In the genomic region with DNA sequence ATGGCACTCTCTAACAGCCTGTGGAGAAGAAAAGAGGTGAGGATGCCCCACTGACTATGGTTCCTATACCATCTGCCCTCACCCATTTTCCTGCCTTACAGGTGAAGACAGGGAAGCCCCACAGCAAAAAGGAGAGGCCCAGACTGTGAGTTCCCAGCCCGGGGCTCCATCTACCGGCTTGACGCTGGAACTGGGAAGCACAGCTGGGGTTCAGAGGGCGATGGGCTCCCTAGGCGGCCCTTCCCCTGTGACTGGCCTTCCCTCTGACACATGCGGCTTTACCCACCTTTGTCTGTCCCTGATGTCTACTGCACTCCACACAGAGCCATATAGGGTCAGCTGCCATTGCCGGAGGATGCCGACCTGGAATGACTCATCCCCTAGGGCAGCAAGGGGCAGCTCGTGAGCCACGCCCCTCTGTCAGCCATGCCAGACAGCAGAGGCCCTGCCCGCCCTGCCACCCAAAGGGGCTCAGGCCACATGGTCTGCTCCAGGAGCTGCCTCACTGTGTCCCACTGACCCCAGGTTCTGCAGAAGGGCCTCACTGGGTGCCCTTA, we compare ENCODE assay signal across 7 cellular contexts. TPM values are rescaled to one million over a fixed set of nuclear protein-coding genes. Genes with fewer than 3 reads are reported as not detected.
A peak's percentile ranks its signal among the peaks of the same experiment; 100 is the strongest.
DNase-seq lines count a peak whose midpoint lies in the region; ATAC-seq, FAIRE-seq and TF ChIP-seq lines count a peak whose summit lies in the region.
"Not testable (repeated sequence)": the region's sequence is repeated elsewhere in the genome, so short reads cannot be mapped to it uniquely, and the experiment has no call there.

No MANE protein-coding gene starts in this region.

- H3K4me3 Mint-ChIP-seq in endodermal cell: not testable (repeated sequence)

- not testable (repeated sequence) for H3K4me3 ChIP-seq in RWPE2 (ENCODE audit: severe bottlenecking); endodermal cell (ENCODE audit: low read length); right lobe of liver; pancreas

- FAIRE-seq in pancreas (lab: Jason Lieb, UNC): not testable (repeated sequence)

- not testable (repeated sequence) for H3K27ac ChIP-seq in RWPE2 (ENCODE audit: poor library complexity, severe bottlenecking); endodermal cell (ENCODE audit: low read depth, low read length); right lobe of liver; pancreas

- peaks cover 14% of the 10 kb centered on the region for H3K4me1 Mint-ChIP-seq in endodermal cell

- H3K9ac ChIP-seq in endodermal cell (ENCODE audit: extremely low read depth, low read length, poor library complexity, severe bottlenecking): not testable (repeated sequence)

- H3K9me3 Mint-ChIP-seq in endodermal cell: not testable (repeated sequence)

- not testable (repeated sequence) for H3K4me1 ChIP-seq in RWPE2 (ENCODE audit: insufficient read depth, poor library complexity, severe bottlenecking); endodermal cell (ENCODE audit: control insufficient read depth, insufficient read depth, low read length); right lobe of liver; pancreas

- DNase-seq in Daoy (ENCODE audit: low read depth) (peak; percentile 24), HT-29 (ENCODE audit: low spot score) (peak; percentile 71), endodermal cell (peak; percentile 78), pancreas (peak in 1 of 6 donors; percentile 31)
- not testable (repeated sequence) for DNase-seq in RWPE2 (ENCODE audit: low spot score); left cardiac atrium; right lobe of liver

- 96% methylated on average over 5 of the region's 11 CpGs; no CpG with 5 or more reads in 1 of the 2 experiments for WGBS in endodermal cell (ENCODE audit: insufficient coverage in 1 of 2, insufficient read length in 1 of 2), 2 experiments
- WGBS in right lobe of liver (ENCODE audit: insufficient coverage, low coverage, low lambda C conversion rate, missing lambda C conversion rate): no CpG with 5 or more reads among the region's 11 CpGs
- 65 to 77% methylated on average over 5 to 6 of the region's 11 CpGs for WGBS in pancreas, 2 donors

- H3K9me3 ChIP-seq in RWPE2 (ENCODE audit: severe bottlenecking); endodermal cell (ENCODE audit: control insufficient read depth, low read length); right lobe of liver; pancreas: not testable (repeated sequence)

- TF ChIP-seq CTCF in RWPE2 (IDR thresholded peaks at IDR 0.05; ENCODE audit: poor library complexity, severe bottlenecking); right lobe of liver (IDR thresholded peaks at IDR 0.05); pancreas (IDR thresholded peaks at IDR 0.05): not testable (repeated sequence)
- peak; percentile 34 for TF ChIP-seq CTCF in endodermal cell (conservative IDR thresholded peaks at IDR 0.05)

- ATAC-seq in RWPE2 (ENCODE audit: low read depth) (peak; percentile 62), left cardiac atrium (peak; percentile 23 to 52), right lobe of liver (peak; percentile 7 to 19 (median 16)), pancreas (peak in 3 of 4 donors; percentile 21 to 63 (median 45))

- intact Hi-C loops in left cardiac atrium (cut with DNase I) (loop anchor here in 1 of 2 donors (5.0 kb wide), 1 partner anchor 75 kb away; no protein-coding TSS in a partner anchor), right lobe of liver (cut with DNase I) (loop anchor here in 1 of 2 donors (5.0 kb wide), 1 partner anchor 75 kb away; no protein-coding TSS in a partner anchor), pancreas (cut with DNase I) (loop anchor here in 2 of 3 donors (5.0 kb wide), 1 partner anchor 75 kb away; no protein-coding TSS in a partner anchor)

- H3K27ac Mint-ChIP-seq in endodermal cell: not testable (repeated sequence)

- not testable (repeated sequence) for H3K36me3 ChIP-seq in RWPE2 (ENCODE audit: low read depth); right lobe of liver; pancreas
- H3K36me3 ChIP-seq in endodermal cell (ENCODE audit: control insufficient read depth, insufficient read depth, low read length): peaks cover 37% of the 10 kb centered on the region

- H3K27me3 Mint-ChIP-seq in endodermal cell (ENCODE audit: insufficient read depth): not testable (repeated sequence)

- not testable (repeated sequence) for TF ChIP-seq POLR2A in right lobe of liver (IDR thresholded peaks at IDR 0.05)

- not testable (repeated sequence) for H3K27me3 ChIP-seq in RWPE2 (ENCODE audit: insufficient read depth, poor library complexity, severe bottlenecking); endodermal cell (ENCODE audit: control insufficient read depth, insufficient read depth, low read length, poor library complexity, severe bottlenecking); right lobe of liver; pancreas

- peaks cover 45% of the 10 kb centered on the region for H3K36me3 Mint-ChIP-seq in endodermal cell (ENCODE audit: low read depth)

RNA-seq across cellular contexts. Expression of a gene that starts 7.7 kb away (rescaled TPM):
- total RNA-seq in Daoy (2014; rRNA removed; shearing (Covaris generic)): 214 and 246 TPM in 2 replicates
- total RNA-seq in HT-29 (2014; rRNA removed; shearing (Covaris generic)): 11.3 and 14.7 TPM in 2 replicates
- total RNA-seq in endodermal cell (100 to 1,000 TPM; 228 to 412 TPM), left cardiac atrium (1,000 to 10,000 TPM in 1 of 2 donors, 100 to 1,000 TPM in 1; 829 to 1,367 TPM), right lobe of liver (100 to 1,000 TPM in 4 of 6 experiments, 10 to 100 TPM in 2; 41.2 to 158 (median 112) TPM), pancreas (100 to 1,000 TPM in 1 of 6 donors, 10 to 100 TPM in 5; 24.1 to 100 (median 59.6) TPM)
- 375 TPM for polyA plus RNA-seq in endodermal cell (2013, experiment 1 of 2)
- polyA plus RNA-seq in endodermal cell (2013, experiment 2 of 2): 542 TPM
- polyA plus RNA-seq in pancreas: 100 to 1,000 TPM; 363 to 430 TPM

RNA-seq across cellular contexts. Expression of a gene that starts 25.0 kb away (rescaled TPM):
- total RNA-seq in Daoy (2014; rRNA removed; shearing (Covaris generic)): 33.7 and 38.0 TPM in 2 replicates
- 81.7 and 85.4 TPM in 2 replicates for total RNA-seq in HT-29 (2014; rRNA removed; shearing (Covaris generic))
- total RNA-seq in endodermal cell: 10 to 100 TPM; 56.5 to 58.6 TPM
- 27.4 TPM for polyA plus RNA-seq in endodermal cell (2013, experiment 1 of 2)
- 21.1 TPM for polyA plus RNA-seq in endodermal cell (2013, experiment 2 of 2)
- 10 to 100 TPM; 29.2 to 42.5 TPM for total RNA-seq in left cardiac atrium
- 10 to 100 TPM; 19.3 to 28.5 (median 25.8) TPM for total RNA-seq in right lobe of liver
- total RNA-seq in pancreas: 10 to 100 TPM; 20.3 to 36.5 (median 27.3) TPM
- 10 to 100 TPM; 27.2 to 44.2 TPM for polyA plus RNA-seq in pancreas

RNA-seq across cellular contexts. Expression of a gene that starts 25.6 kb away (rescaled TPM):
- total RNA-seq in Daoy (2014; rRNA removed; shearing (Covaris generic)): 6.9 and 7.6 TPM in 2 replicates
- total RNA-seq in HT-29 (2014; rRNA removed; shearing (Covaris generic)): 10.8 and 11.5 TPM in 2 replicates
- total RNA-seq in endodermal cell (10 to 100 TPM; 46.4 to 51.1 TPM), left cardiac atrium (10 to 100 TPM; 20.3 to 21.0 TPM), right lobe of liver (1 to 10 TPM; 5.6 to 9.4 (median 7.3) TPM), pancreas (10 to 100 TPM; 14.0 to 23.8 (median 20.8) TPM)
- 35.7 TPM for polyA plus RNA-seq in endodermal cell (2013, experiment 1 of 2)
- 37.2 TPM for polyA plus RNA-seq in endodermal cell (2013, experiment 2 of 2)
- 10 to 100 TPM; 15.7 to 17.8 TPM for polyA plus RNA-seq in pancreas

RNA-seq across cellular contexts. Expression of a gene that starts 28.3 kb away (rescaled TPM):
- 3.3 and 5.1 TPM in 2 replicates for total RNA-seq in Daoy (2014; rRNA removed; shearing (Covaris generic))
- 29.5 and 44.1 TPM in 2 replicates for total RNA-seq in HT-29 (2014; rRNA removed; shearing (Covaris generic))
- total RNA-seq in endodermal cell: 10 to 100 TPM; 39.3 to 43.0 TPM
- polyA plus RNA-seq in endodermal cell (2013, experiment 1 of 2): 23.7 TPM
- polyA plus RNA-seq in endodermal cell (2013, experiment 2 of 2): 21.9 TPM
- 10 to 100 TPM; 40.8 to 48.5 TPM for total RNA-seq in left cardiac atrium
- total RNA-seq in right lobe of liver: 10 to 100 TPM; 24.6 to 49.9 (median 35.5) TPM
- total RNA-seq in pancreas: 100 to 1,000 TPM in 2 of 6 donors, 10 to 100 TPM in 4; 61.9 to 153 (median 82.5) TPM
- polyA plus RNA-seq in pancreas: 10 to 100 TPM; 47.4 to 97.5 TPM
